ENCODE assay signal across 1 cellular context in the genomic region with DNA sequence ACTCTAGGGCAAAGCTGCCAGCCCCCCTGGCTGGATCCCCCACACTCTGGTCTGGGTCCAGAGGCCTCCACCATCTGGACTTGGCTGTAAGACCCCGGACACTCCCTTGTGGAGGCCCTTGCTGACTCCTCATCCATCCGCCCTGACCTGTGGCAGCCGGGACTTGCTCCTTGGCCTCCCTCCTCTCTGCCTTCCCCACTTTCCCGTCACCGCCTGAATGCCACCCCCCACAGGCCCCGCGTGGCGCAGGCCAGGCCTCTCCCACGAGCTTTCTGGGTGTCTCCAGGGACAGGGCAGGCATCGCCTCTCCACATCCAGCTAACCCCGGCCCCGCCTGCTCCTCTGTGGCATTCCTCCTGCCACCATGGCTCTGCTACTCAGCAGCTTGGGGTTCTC.
TF ChIP-seq lines count a peak whose summit lies in the region.

No MANE protein-coding gene starts in this region.

TF ChIP-seq in A549, 52 proteins besides CTCF, POLR2A, EP300 and RAD21 (continued from another document):
- TF ChIP-seq JUNB (IDR thresholded peaks at IDR 0.05) (no peak), FOSL2 (IDR thresholded peaks at IDR 0.05) (no peak), FOSL2 (CRISPR knock-in tag; IDR thresholded peaks at IDR 0.05) (no peak), TFCP2L1 (CRISPR knock-in tag; IDR thresholded peaks at IDR 0.05) (no peak), JUN (IDR thresholded peaks at IDR 0.05) (no peak), GATA3 (IDR thresholded peaks at IDR 0.05; ENCODE audit: borderline replicate concordance) (no peak), SREBF2 (IDR thresholded peaks at IDR 0.05) (no peak), RARB (CRISPR knock-in tag; IDR thresholded peaks at IDR 0.05) (no peak)
- TF ChIP-seq, protein P1, sequence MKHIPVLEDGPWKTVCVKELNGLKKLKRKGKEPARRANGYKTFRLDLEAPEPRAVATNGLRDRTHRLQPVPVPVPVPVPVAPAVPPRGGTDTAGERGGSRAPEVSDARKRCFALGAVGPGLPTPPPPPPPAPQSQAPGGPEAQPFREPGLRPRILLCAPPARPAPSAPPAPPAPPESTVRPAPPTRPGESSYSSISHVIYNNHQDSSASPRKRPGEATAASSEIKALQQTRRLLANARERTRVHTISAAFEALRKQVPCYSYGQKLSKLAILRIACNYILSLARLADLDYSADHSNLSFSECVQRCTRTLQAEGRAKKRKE (CRISPR knock-in tag; IDR thresholded peaks at IDR 0.05; ENCODE audit: low read depth), result no peak
- TF ChIP-seq, protein P2, sequence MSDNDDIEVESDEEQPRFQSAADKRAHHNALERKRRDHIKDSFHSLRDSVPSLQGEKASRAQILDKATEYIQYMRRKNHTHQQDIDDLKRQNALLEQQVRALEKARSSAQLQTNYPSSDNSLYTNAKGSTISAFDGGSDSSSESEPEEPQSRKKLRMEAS (IDR thresholded peaks at IDR 0.05), result no peak
